ENCODE assay signal across 1 cellular context in genomic region chr17:17824119-17824779, GRCh38.
TF ChIP-seq lines count a peak whose summit lies in the region.

No MANE protein-coding gene starts in this region.

TF ChIP-seq in K562, 482 proteins besides CTCF, POLR2A, EP300 and RAD21 (continued from another document):
- TF ChIP-seq CHAMP1 (IDR thresholded peaks at IDR 0.05) (no peak), ZNF408 (CRISPR knock-in tag; IDR thresholded peaks at IDR 0.05; ENCODE audit: low read depth) (no peak), YBX1 (IDR thresholded peaks at IDR 0.05) (no peak), ELK3 (CRISPR knock-in tag; IDR thresholded peaks at IDR 0.05) (no peak), ARID3A (IDR thresholded peaks at IDR 0.05; ENCODE audit: borderline replicate concordance, low read depth, low read length) (peak; percentile 42; the same call in 1 of the 2 replicates), HDAC8 (tag; IDR thresholded peaks at IDR 0.05) (0 out of 2 replicates have a peak, but pooled peaks have one; percentile 54), ZBTB17 (CRISPR knock-in tag; IDR thresholded peaks at IDR 0.05) (peak; percentile 45; the same call in 1 of the 2 replicates), ZBTB11 (CRISPR knock-in tag; IDR thresholded peaks at IDR 0.05) (peak in 1 of 3 experiments; percentile 64; a peak in 1 of 6 replicates), ZNF592 (IDR thresholded peaks at IDR 0.05) (peak; percentile 91; the same call in 1 of the 2 replicates), ZFX (CRISPR knock-in tag; IDR thresholded peaks at IDR 0.05) (peak; percentile 53; the same call in 1 of the 2 replicates), ZBTB7A (IDR thresholded peaks at IDR 0.05; ENCODE audit: borderline replicate concordance, control insufficient read depth, low read depth, low read length) (0 out of 2 replicates have a peak, but pooled peaks have one; percentile 2), CCNT2 (IDR thresholded peaks at IDR 0.05; ENCODE audit: borderline replicate concordance, extremely low read depth, insufficient read length, low read depth, low read length) (no peak), ZFP1 (CRISPR knock-in tag; IDR thresholded peaks at IDR 0.05) (no peak), ARID4B (CRISPR knock-in tag; IDR thresholded peaks at IDR 0.05) (no peak), ATF1 (CRISPR knock-in tag; IDR thresholded peaks at IDR 0.05) (no peak), ATF1 (tag; IDR thresholded peaks at IDR 0.05) (peak; percentile 28), BCOR (IDR thresholded peaks at IDR 0.05) (peak; percentile 42; the same call in 1 of the 2 replicates), ZNF134 (CRISPR knock-in tag; conservative IDR thresholded peaks at IDR 0.05) (peak; percentile 69; the same call in 1 of the 2 replicates), TFAP4 (CRISPR knock-in tag; IDR thresholded peaks at IDR 0.05; ENCODE audit: borderline replicate concordance) (0 out of 2 replicates have a peak, but pooled peaks have one; percentile 6), RBM17 (IDR thresholded peaks at IDR 0.05; ENCODE audit: borderline replicate concordance, low read depth, low read length) (no peak), NR1H2 (CRISPR knock-in tag; IDR thresholded peaks at IDR 0.05) (peak; percentile 99), ZNF24 (IDR thresholded peaks at IDR 0.05) (no peak)
